In genomic region chr7:27174077-27175004, GRCh38 we compare ENCODE assay signal across 8 cellular contexts. TPM values are rescaled to one million over a fixed set of nuclear protein-coding genes. Genes with fewer than 3 reads are reported as not detected.
DNase-seq lines count a peak whose midpoint lies in the region; ATAC-seq and TF ChIP-seq lines count a peak whose summit lies in the region.

HOXA10 (minus strand) TSS chr7:27174320; CDS start chr7:27174306, 14 bp downstream.

- peaks cover 7% of the 10 kb centered on the region for H3F3A ChIP-seq in SK-N-SH (replicated peaks; ENCODE audit: insufficient read depth)

- H3K36me3 ChIP-seq in SK-N-SH (replicated peaks in 1 of 2; ENCODE audit: control insufficient read depth in 1 of 2, insufficient read depth in 2 of 2, low read length in 1 of 2): no peaks in the 10 kb centered on the region
- H3K36me3 ChIP-seq in Peyer's patch: no peaks in the 10 kb centered on the region

- H3K4me3 ChIP-seq in SK-N-SH (ENCODE audit: low read depth in 2 of 2, low read length in 1 of 2) (peak within 1 kb of the TSS in 1 of 2 experiments; percentile 14; a peak in 3 of 4 replicates), Peyer's patch (peak within 1 kb of the TSS; percentile 37 to 84 (median 69)), fibroblast of villous mesenchyme (ENCODE audit: low read depth, low read length) (peak within 1 kb of the TSS; percentile 67)

- H2AFZ ChIP-seq in SK-N-SH (ENCODE audit: low read depth): peak within 1 kb of the TSS; percentile 18; the same call in 1 of the 2 replicates

- H3K9ac ChIP-seq in SK-N-SH: no peak within 1 kb of the TSS

- peak; percentile 51 to 68 for TF ChIP-seq POLR2A in Peyer's patch (IDR thresholded peaks at IDR 0.05)

- H4K20me1 ChIP-seq in SK-N-SH (ENCODE audit: insufficient read depth): 0 out of 2 replicates have a peak, but pooled peaks cover 8% of the 10 kb centered on the region

- TF ChIP-seq EP300 in SK-N-SH (IDR thresholded peaks at IDR 0.05; ENCODE audit: borderline replicate concordance in 1 of 2, low read depth in 1 of 2, low read length in 1 of 2): no peak

- POLR2A ChIA-PET in SK-N-SH (lab: Yijun Ruan, JAX): no interaction called here

- H3K79me2 ChIP-seq in SK-N-SH (ENCODE audit: insufficient read depth): no peaks in the 10 kb centered on the region

- H3K9me2 ChIP-seq in SK-N-SH: no peaks in the 10 kb centered on the region

- H3K4me1 ChIP-seq in SK-N-SH (ENCODE audit: control insufficient read depth in 1 of 2, insufficient read depth in 2 of 2, low read depth in 1 of 2, low read length in 1 of 2): peaks cover 0 to 2% of the 10 kb centered on the region in 2 experiments; a peak in 1 of 4 replicates
- peaks cover 0 to 22% (median 11%) of the 10 kb centered on the region in 4 donors for H3K4me1 ChIP-seq in Peyer's patch

- no peak for TF ChIP-seq RAD21 in SK-N-SH (IDR thresholded peaks at IDR 0.05; ENCODE audit: low read length)

- no peak within 1 kb of the TSS for H3K27ac ChIP-seq in SK-N-SH (ENCODE audit: low read depth in 2 of 2, low read length in 1 of 2)
- H3K27ac ChIP-seq in Peyer's patch: peak within 1 kb of the TSS; percentile 70 to 88 (median 86)

- CTCF ChIA-PET in SK-N-SH (lab: Yijun Ruan, JAX): interaction anchor here (0.9 to 12.3 kb wide), 11 partner anchors 8 to 846 kb away, joined by 3 to 205 read pairs (median 4); partner anchors contain the start of genes HOXA3, HOXA5 and HOXA9

- H3K4me2 ChIP-seq in SK-N-SH: peak within 1 kb of the TSS; percentile 58

- no peak for TF ChIP-seq CTCF in SK-N-SH (IDR thresholded peaks at IDR 0.05)
- TF ChIP-seq CTCF in Peyer's patch (IDR thresholded peaks at IDR 0.05): no peak
- no peak for TF ChIP-seq CTCF in fibroblast of villous mesenchyme (IDR thresholded peaks at IDR 0.05; ENCODE audit: insufficient read depth, low read depth, low read length)

- H3K27me3 ChIP-seq in SK-N-SH (ENCODE audit: insufficient read depth): peaks cover 100% of the 10 kb centered on the region
- peaks cover 0 to 13% of the 10 kb centered on the region in 2 donors for H3K27me3 ChIP-seq in Peyer's patch

- WGBS in SK-N-SH (ENCODE audit: low lambda C conversion rate): 32% methylated on average over 26 of the region's 68 CpGs

- DNase-seq in SK-N-SH (no peak), Peyer's patch (peak in 2 of 3 donors; percentile 67 to 75), fibroblast of villous mesenchyme (ENCODE audit: low read depth) (peak; percentile 84), retina (peak; percentile 43), NCI-H1694 treated with DMSO at 0.1 percent for 48 hours (lab: John Stamatoyannopoulos, UW) (no peak)

- H3K9me3 ChIP-seq in SK-N-SH (no peaks in the 10 kb centered on the region), Peyer's patch (no peaks in the 10 kb centered on the region)

- ATAC-seq in SK-N-SH treated with all-trans-retinoic acid at 6 μM for 48 hours (no peak), HG02610 (IDR thresholded peaks at IDR 0.05; ENCODE audit: unreplicated experiment) (no peak), GM21723 (IDR thresholded peaks at IDR 0.05; ENCODE audit: unreplicated experiment) (no peak)

TF ChIP-seq in SK-N-SH, 30 proteins besides CTCF, POLR2A, EP300 and RAD21 (continues in another document):
- TF ChIP-seq CHD2 (IDR thresholded peaks at IDR 0.05; ENCODE audit: low read length, partially characterized antibody) (no peak), MXI1 (IDR thresholded peaks at IDR 0.05; ENCODE audit: low read depth, low read length) (no peak), SMC3 (IDR thresholded peaks at IDR 0.05; ENCODE audit: low read depth, low read length) (no peak), RCOR1 (IDR thresholded peaks at IDR 0.05; ENCODE audit: low read length) (no peak), TEAD4 (IDR thresholded peaks at IDR 0.05; ENCODE audit: borderline replicate concordance, insufficient read depth) (no peak), FOXJ3 (CRISPR knock-in tag; IDR thresholded peaks at IDR 0.05) (no peak), RXRA (IDR thresholded peaks at IDR 0.05; ENCODE audit: borderline replicate concordance, low read depth) (no peak)
- TF ChIP-seq, protein P1, sequence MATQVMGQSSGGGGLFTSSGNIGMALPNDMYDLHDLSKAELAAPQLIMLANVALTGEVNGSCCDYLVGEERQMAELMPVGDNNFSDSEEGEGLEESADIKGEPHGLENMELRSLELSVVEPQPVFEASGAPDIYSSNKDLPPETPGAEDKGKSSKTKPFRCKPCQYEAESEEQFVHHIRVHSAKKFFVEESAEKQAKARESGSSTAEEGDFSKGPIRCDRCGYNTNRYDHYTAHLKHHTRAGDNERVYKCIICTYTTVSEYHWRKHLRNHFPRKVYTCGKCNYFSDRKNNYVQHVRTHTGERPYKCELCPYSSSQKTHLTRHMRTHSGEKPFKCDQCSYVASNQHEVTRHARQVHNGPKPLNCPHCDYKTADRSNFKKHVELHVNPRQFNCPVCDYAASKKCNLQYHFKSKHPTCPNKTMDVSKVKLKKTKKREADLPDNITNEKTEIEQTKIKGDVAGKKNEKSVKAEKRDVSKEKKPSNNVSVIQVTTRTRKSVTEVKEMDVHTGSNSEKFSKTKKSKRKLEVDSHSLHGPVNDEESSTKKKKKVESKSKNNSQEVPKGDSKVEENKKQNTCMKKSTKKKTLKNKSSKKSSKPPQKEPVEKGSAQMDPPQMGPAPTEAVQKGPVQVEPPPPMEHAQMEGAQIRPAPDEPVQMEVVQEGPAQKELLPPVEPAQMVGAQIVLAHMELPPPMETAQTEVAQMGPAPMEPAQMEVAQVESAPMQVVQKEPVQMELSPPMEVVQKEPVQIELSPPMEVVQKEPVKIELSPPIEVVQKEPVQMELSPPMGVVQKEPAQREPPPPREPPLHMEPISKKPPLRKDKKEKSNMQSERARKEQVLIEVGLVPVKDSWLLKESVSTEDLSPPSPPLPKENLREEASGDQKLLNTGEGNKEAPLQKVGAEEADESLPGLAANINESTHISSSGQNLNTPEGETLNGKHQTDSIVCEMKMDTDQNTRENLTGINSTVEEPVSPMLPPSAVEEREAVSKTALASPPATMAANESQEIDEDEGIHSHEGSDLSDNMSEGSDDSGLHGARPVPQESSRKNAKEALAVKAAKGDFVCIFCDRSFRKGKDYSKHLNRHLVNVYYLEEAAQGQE (IDR thresholded peaks at IDR 0.05; ENCODE audit: low read depth, low read length): no peak
- TF ChIP-seq, protein P2, sequence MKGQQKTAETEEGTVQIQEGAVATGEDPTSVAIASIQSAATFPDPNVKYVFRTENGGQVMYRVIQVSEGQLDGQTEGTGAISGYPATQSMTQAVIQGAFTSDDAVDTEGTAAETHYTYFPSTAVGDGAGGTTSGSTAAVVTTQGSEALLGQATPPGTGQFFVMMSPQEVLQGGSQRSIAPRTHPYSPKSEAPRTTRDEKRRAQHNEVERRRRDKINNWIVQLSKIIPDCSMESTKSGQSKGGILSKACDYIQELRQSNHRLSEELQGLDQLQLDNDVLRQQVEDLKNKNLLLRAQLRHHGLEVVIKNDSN (IDR thresholded peaks at IDR 0.05; ENCODE audit: borderline replicate concordance, low read depth): no peak

TF ChIP-seq in SK-N-SH treated with all-trans-retinoic acid at 6 μM for 48 hours, 23 proteins besides CTCF, POLR2A, EP300 and RAD21 (continues in another document):
- TF ChIP-seq, protein P3, sequence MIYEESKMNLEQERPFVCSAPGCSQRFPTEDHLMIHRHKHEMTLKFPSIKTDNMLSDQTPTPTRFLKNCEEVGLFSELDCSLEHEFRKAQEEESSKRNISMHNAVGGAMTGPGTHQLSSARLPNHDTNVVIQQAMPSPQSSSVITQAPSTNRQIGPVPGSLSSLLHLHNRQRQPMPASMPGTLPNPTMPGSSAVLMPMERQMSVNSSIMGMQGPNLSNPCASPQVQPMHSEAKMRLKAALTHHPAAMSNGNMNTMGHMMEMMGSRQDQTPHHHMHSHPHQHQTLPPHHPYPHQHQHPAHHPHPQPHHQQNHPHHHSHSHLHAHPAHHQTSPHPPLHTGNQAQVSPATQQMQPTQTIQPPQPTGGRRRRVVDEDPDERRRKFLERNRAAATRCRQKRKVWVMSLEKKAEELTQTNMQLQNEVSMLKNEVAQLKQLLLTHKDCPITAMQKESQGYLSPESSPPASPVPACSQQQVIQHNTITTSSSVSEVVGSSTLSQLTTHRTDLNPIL (CRISPR knock-in tag; IDR thresholded peaks at IDR 0.05; ENCODE audit: low read depth): no peak
- TF ChIP-seq, protein P4, sequence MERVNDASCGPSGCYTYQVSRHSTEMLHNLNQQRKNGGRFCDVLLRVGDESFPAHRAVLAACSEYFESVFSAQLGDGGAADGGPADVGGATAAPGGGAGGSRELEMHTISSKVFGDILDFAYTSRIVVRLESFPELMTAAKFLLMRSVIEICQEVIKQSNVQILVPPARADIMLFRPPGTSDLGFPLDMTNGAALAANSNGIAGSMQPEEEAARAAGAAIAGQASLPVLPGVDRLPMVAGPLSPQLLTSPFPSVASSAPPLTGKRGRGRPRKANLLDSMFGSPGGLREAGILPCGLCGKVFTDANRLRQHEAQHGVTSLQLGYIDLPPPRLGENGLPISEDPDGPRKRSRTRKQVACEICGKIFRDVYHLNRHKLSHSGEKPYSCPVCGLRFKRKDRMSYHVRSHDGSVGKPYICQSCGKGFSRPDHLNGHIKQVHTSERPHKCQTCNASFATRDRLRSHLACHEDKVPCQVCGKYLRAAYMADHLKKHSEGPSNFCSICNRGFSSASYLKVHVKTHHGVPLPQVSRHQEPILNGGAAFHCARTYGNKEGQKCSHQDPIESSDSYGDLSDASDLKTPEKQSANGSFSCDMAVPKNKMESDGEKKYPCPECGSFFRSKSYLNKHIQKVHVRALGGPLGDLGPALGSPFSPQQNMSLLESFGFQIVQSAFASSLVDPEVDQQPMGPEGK (CRISPR knock-in tag; IDR thresholded peaks at IDR 0.05; ENCODE audit: borderline replicate concordance): no peak
- no peak for TF ChIP-seq ZNF8 (CRISPR knock-in tag; IDR thresholded peaks at IDR 0.05)
- no peak for TF ChIP-seq OSR1 (CRISPR knock-in tag; IDR thresholded peaks at IDR 0.05)
- no peak for TF ChIP-seq ZFP30 (CRISPR knock-in tag; IDR thresholded peaks at IDR 0.05)
- no peak for TF ChIP-seq RARB (CRISPR knock-in tag; IDR thresholded peaks at IDR 0.05)
- TF ChIP-seq GLIS3 (CRISPR knock-in tag; IDR thresholded peaks at IDR 0.05): no peak
- no peak for TF ChIP-seq ESRRG (CRISPR knock-in tag; IDR thresholded peaks at IDR 0.05)

RNA-seq across cellular contexts. Expression of gene HOXA10, which starts in this region (rescaled TPM):
- not detected in 2 replicates for polyA plus RNA-seq in SK-N-SH (2012; rRNA removed)
- polyA plus RNA-seq in SK-N-SH (2012; cell fraction: cytosol; rRNA removed): not detected in 2 replicates
- not detected in 2 replicates for polyA plus RNA-seq in SK-N-SH (2012; cell fraction: nucleus; rRNA removed)
- total RNA-seq in Peyer's patch (10 to 100 TPM; 15.7 to 28.4 (median 19.8) TPM), fibroblast of villous mesenchyme (39.0 and 47.1 TPM in 2 replicates)

Comparison
In these comparisons a context has a peak if more than half of its experiments do, and no peak if none do; other contexts are left out.
1. DNase-seq: peak in Peyer's patch (2 of 3), fibroblast of villous mesenchyme (single experiment) and retina (single experiment); none in SK-N-SH (single experiment) and NCI-H1694 treated with DMSO at 0.1 percent for 48 hours (single experiment).
2. H3K27ac ChIP-seq: peak in Peyer's patch (4 of 4); none in SK-N-SH (0 of 2).